In the genomic region with DNA sequence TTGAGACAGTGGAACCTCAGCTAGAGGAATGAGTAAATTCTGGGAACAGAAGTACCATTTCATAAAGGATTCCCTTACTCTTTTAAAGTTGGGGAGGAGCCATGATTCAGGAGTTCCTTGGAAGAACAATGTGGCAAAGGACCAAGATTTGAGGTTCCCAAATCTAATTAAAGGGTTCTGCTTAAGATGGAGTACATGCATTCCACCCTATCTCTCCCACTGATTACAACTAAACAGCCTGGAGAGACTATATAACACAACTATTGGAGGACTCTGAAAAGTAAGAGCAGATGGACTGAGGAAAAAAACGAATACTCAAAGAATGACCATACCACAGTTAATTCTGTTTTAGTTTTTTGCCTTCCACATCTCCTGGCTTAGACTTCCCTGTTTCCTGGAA, we compare ENCODE assay signal across 4 cellular contexts.
"Had no signal": no experiment of that assay in that cellular context is flagged by ENCODE, and none has a peak within 500 bp of the region (broad histone marks: within the 10 kb centered on the region; RNA-seq: fewer than 3 reads in every experiment).

No MANE protein-coding gene starts in this region.

- H3K4me3 ChIP-seq: K562 had no signal

- H3K27ac ChIP-seq: HL-60 had no signal

- DNase-seq: IMR-90 had no signal

- ATAC-seq: HepG2, K562 had no signal
